In genomic region chr3:73144276-73144675, GRCh38 we compare ENCODE assay signal across 20 cellular contexts.
DNase-seq lines count a peak whose midpoint lies in the region; ATAC-seq, FAIRE-seq and TF ChIP-seq lines count a peak whose summit lies in the region.
"Had no signal": no experiment of that assay in that cellular context is flagged by ENCODE, and none has a peak within 500 bp of the region (broad histone marks: within the 10 kb centered on the region; RNA-seq: fewer than 3 reads in every experiment).

No MANE protein-coding gene starts in this region.

- H4K20me1 ChIP-seq in HepG2 (ENCODE audit: insufficient read depth, low read length), result no peaks in the 10 kb centered on the region

- H3K4me1 Mint-ChIP-seq in nephron progenitor cell, result peaks cover 69% of the 10 kb centered on the region
- H3K4me1 Mint-ChIP-seq: GM23338, T-helper 17 cell, WTC11 had no signal

- no TSS peak for BruUV-seq in HepG2 (replicated peaks; lab: Mats Ljungman, UMichigan)

- TF ChIP-seq CTCF in nephron progenitor cell (IDR thresholded peaks at IDR 0.05) (no peak), upper lobe of right lung (IDR thresholded peaks at IDR 0.05) (no peak), HepG2 (CRISPR knock-in tag; IDR thresholded peaks at IDR 0.05) (no peak)

- H3K27ac ChIP-seq in upper lobe of right lung (no peak overlapping the region), HepG2 (ENCODE audit: extremely low read length, insufficient read depth, low read length) (no peak overlapping the region)
- H3K27ac ChIP-seq: foreskin keratinocyte, SJSA1 had no signal

- no peak for TF ChIP-seq RAD21 in HepG2 (CRISPR knock-in tag; IDR thresholded peaks at IDR 0.05)

- H3K4me3 Mint-ChIP-seq in nephron progenitor cell, result no peak overlapping the region
- H3K4me3 Mint-ChIP-seq: GM23338, neural crest cell, T-helper 17 cell, WTC11 had no signal

- H3K27ac Mint-ChIP-seq in nephron progenitor cell, result peak overlapping the region; percentile 92
- H3K27ac Mint-ChIP-seq: GM23338, T-helper 17 cell, WTC11 had no signal

- H3K9me3 ChIP-seq in adipocyte (ENCODE audit: control insufficient read depth, low read length), result peaks cover 3% of the 10 kb centered on the region
- no peaks in the 10 kb centered on the region for H3K9me3 ChIP-seq in upper lobe of right lung
- H3K9me3 ChIP-seq in HepG2 (ENCODE audit: low read length), result no peaks in the 10 kb centered on the region
- H3K9me3 ChIP-seq: SJSA1 had no signal

- no peak overlapping the region for H3K4me3 ChIP-seq in adipocyte (ENCODE audit: low read length)
- H3K4me3 ChIP-seq in upper lobe of right lung, result no peak overlapping the region
- H3K4me3 ChIP-seq in HepG2 (replicated peaks in 1 of 3; ENCODE audit: insufficient read depth in 1 of 3, low read depth in 2 of 3, low read length in 3 of 3), result no peak overlapping the region
- H3K4me3 ChIP-seq: GM23338, SJSA1 had no signal

- TF ChIP-seq POLR2A in HepG2 (IDR thresholded peaks at IDR 0.05; ENCODE audit: insufficient read depth in 1 of 2, low read depth in 2 of 2, low read length in 2 of 2), result no peak

- no peak overlapping the region for H3K4me2 ChIP-seq in HepG2 (ENCODE audit: low read depth, low read length)
- H3K4me2 ChIP-seq: GM23338 had no signal

- peak; percentile 50 for ATAC-seq in upper lobe of right lung
- ATAC-seq in GM21619 (IDR thresholded peaks at IDR 0.05; ENCODE audit: unreplicated experiment), result no peak
- no peak for ATAC-seq in GM18867 (IDR thresholded peaks at IDR 0.05; ENCODE audit: unreplicated experiment)
- no peak for ATAC-seq in HepG2
- ATAC-seq: foreskin keratinocyte, GM23338, T-helper 17 cell, WTC11 had no signal

- H3K9ac ChIP-seq in adipocyte (ENCODE audit: low read length) (no peak overlapping the region), HepG2 (ENCODE audit: insufficient read depth, low read depth, low read length) (no peak overlapping the region)

- no peak overlapping the region for H2AFZ ChIP-seq in HepG2 (ENCODE audit: low read length)
- H2AFZ ChIP-seq: GM23338 had no signal

- intact Hi-C loops in upper lobe of right lung (cut with DNase I), result no loop called here
- intact Hi-C loops in HepG2 (cut with micrococcal nuclease; ENCODE audit: unreplicated experiment), result no loop called here

- peaks cover 3% of the 10 kb centered on the region for H3K27me3 Mint-ChIP-seq in nephron progenitor cell (ENCODE audit: low read depth, poor library complexity)

- H3K27me3 ChIP-seq in adipocyte (replicated peaks; ENCODE audit: control insufficient read depth, insufficient read depth, low read length) (no peaks in the 10 kb centered on the region), upper lobe of right lung (no peaks in the 10 kb centered on the region), HepG2 (ENCODE audit: control insufficient read depth in 1 of 2, insufficient read depth in 2 of 2, low read length in 2 of 2) (no peaks in the 10 kb centered on the region)

- no peak for FAIRE-seq in HepG2 (lab: Jason Lieb, UNC)
- FAIRE-seq: astrocyte, endometrium, HTR-8/SVneo had no signal

- in situ Hi-C loops in HepG2 (cut with HindIII; ENCODE audit: extremely low pct_ligation_motif_present, low pct_unique_long_range_greater_than_20kb), result no loop called here

- POLR2A ChIA-PET in HepG2 (lab: Yijun Ruan, JAX), result no interaction called here

- 32% methylated on average over 3 of the region's 5 CpGs for WGBS in HepG2 (ENCODE audit: low lambda C conversion rate)

- H3K9me3 Mint-ChIP-seq in nephron progenitor cell, result no peaks in the 10 kb centered on the region
- H3K9me3 Mint-ChIP-seq: GM23338, neural crest cell, WTC11 had no signal

- H3K4me1 ChIP-seq in adipocyte (ENCODE audit: control insufficient read depth, insufficient read depth, low read length) (peaks cover 42% of the 10 kb centered on the region), upper lobe of right lung (peaks cover 14% of the 10 kb centered on the region), HepG2 (ENCODE audit: insufficient read depth, low read length) (no peaks in the 10 kb centered on the region)
- H3K4me1 ChIP-seq: foreskin keratinocyte, SJSA1 had no signal

- CTCF ChIA-PET in HepG2 (lab: Yijun Ruan, JAX; ENCODE audit: low intra/inter-chr PET ratio, low total read pairs), result no interaction called here

- DNase-seq in adipocyte (ENCODE audit: low read depth) (peak; percentile 44), fibroblast of the conjunctiva (ENCODE audit: low read depth) (peak; percentile 4), nephron progenitor cell (no peak), upper lobe of right lung (no peak), HepG2 (ENCODE audit: low spot score) (no peak)
- DNase-seq: activated CD4-positive, alpha-beta T cell treated with anti-CD3 and anti-CD28 coated beads, Interleukin-2, amount 50 U/mL, for 48 hours; activated T-cell treated with anti-CD3 and anti-CD28 coated beads for 4 hours; AML-193; stimulated activated CD4-positive, alpha-beta T cell treated with anti-CD3 and anti-CD28 coated beads, Interleukin-15, amount 100 ng/mL, for 24 hours; T-helper 17 cell had no signal

- TF ChIP-seq EP300 in HepG2 (IDR thresholded peaks at IDR 0.05; ENCODE audit: low read depth in 2 of 2, low read length in 2 of 2) (no peak), HepG2 (CRISPR knock-in tag; IDR thresholded peaks at IDR 0.05; ENCODE audit: borderline replicate concordance) (no peak)

- H3K36me3 Mint-ChIP-seq in nephron progenitor cell (ENCODE audit: low read depth), result no peaks in the 10 kb centered on the region
- H3K36me3 Mint-ChIP-seq: WTC11 had no signal

- no peaks in the 10 kb centered on the region for H3K36me3 ChIP-seq in adipocyte (ENCODE audit: control insufficient read depth, insufficient read depth, low read length, severe bottlenecking)
- H3K36me3 ChIP-seq in upper lobe of right lung, result no peaks in the 10 kb centered on the region
- H3K36me3 ChIP-seq in HepG2 (replicated peaks in 1 of 2; ENCODE audit: control insufficient read depth in 1 of 2, insufficient read depth in 2 of 2, low read length in 2 of 2), result no peaks in the 10 kb centered on the region
- H3K36me3 ChIP-seq: SJSA1 had no signal

- no peaks in the 10 kb centered on the region for H3K79me2 ChIP-seq in HepG2 (ENCODE audit: insufficient read depth, low read length)

TF ChIP-seq in HepG2, 621 proteins besides CTCF, POLR2A, EP300 and RAD21:
- TF ChIP-seq RFXAP (CRISPR knock-in tag; IDR thresholded peaks at IDR 0.05; ENCODE audit: borderline replicate concordance) (no peak), MAFK (conservative IDR thresholded peaks at IDR 0.05 in 1 of 2, IDR thresholded peaks at IDR 0.05 in 1 of 2; ENCODE audit: low read length in 2 of 2) (no peak), ZIK1 (CRISPR knock-in tag; IDR thresholded peaks at IDR 0.05; ENCODE audit: borderline replicate concordance, low read depth) (no peak), FOXO4 (CRISPR knock-in tag; conservative IDR thresholded peaks at IDR 0.05) (no peak), KLF6 (CRISPR knock-in tag; IDR thresholded peaks at IDR 0.05) (no peak), ZMAT5 (CRISPR knock-in tag; IDR thresholded peaks at IDR 0.05; ENCODE audit: borderline replicate concordance, low read depth) (no peak), ARHGAP35 (CRISPR knock-in tag; IDR thresholded peaks at IDR 0.05; ENCODE audit: borderline replicate concordance) (no peak), ZNF775 (CRISPR knock-in tag; IDR thresholded peaks at IDR 0.05; ENCODE audit: borderline replicate concordance) (no peak), ZFP36 (IDR thresholded peaks at IDR 0.05; ENCODE audit: borderline replicate concordance, low read depth, low read length, partially characterized antibody) (no peak), ZNF34 (CRISPR knock-in tag; IDR thresholded peaks at IDR 0.05; ENCODE audit: borderline replicate concordance) (no peak), NFKB2 (CRISPR knock-in tag; IDR thresholded peaks at IDR 0.05; ENCODE audit: borderline replicate concordance) (no peak), E2F2 (CRISPR knock-in tag; IDR thresholded peaks at IDR 0.05; ENCODE audit: borderline replicate concordance) (no peak), NFKBIZ (CRISPR knock-in tag; IDR thresholded peaks at IDR 0.05) (no peak), ZNF839 (CRISPR knock-in tag; IDR thresholded peaks at IDR 0.05; ENCODE audit: borderline replicate concordance) (no peak), ZNF121 (CRISPR knock-in tag; IDR thresholded peaks at IDR 0.05) (no peak)
TF ChIP-seq in HepG2: peak in this region for 0.

Comparison
In these comparisons a context has a peak if more than half of its experiments do, and no peak if none do; other contexts are left out.
1. DNase-seq: peak in adipocyte (single experiment) and fibroblast of the conjunctiva (single experiment); none in nephron progenitor cell (single experiment), upper lobe of right lung (single experiment) and HepG2 (single experiment).